In genomic region chr19:52200755-52201391, GRCh38 we compare ENCODE assay signal across 7 cellular contexts. TPM values are rescaled to one million over a fixed set of nuclear protein-coding genes. Genes with fewer than 3 reads are reported as not detected.
A peak's percentile ranks its signal among the peaks of the same experiment; 100 is the strongest.
DNase-seq lines count a peak whose midpoint lies in the region; ATAC-seq and TF ChIP-seq lines count a peak whose summit lies in the region.
"Not testable (repeated sequence)": the region's sequence is repeated elsewhere in the genome, so short reads cannot be mapped to it uniquely, and the experiment has no call there.

No MANE protein-coding gene starts in this region.

- ATAC-seq in gastrocnemius medialis, result not testable (repeated sequence)

- H3K23ac ChIP-seq in mesenchymal stem cell (ENCODE audit: low read length in 2 of 2), result not testable (repeated sequence)

- not testable (repeated sequence) for H2AFZ ChIP-seq in GM23248; mesenchymal stem cell (ENCODE audit: low read depth, low read length)

- H2BK15ac ChIP-seq in mesenchymal stem cell (ENCODE audit: low read depth, poor library complexity, severe bottlenecking), result not testable (repeated sequence)

- H2AK5ac ChIP-seq in mesenchymal stem cell (ENCODE audit: low read length, severe bottlenecking), result not testable (repeated sequence)

- H3K9me3 ChIP-seq in GM23248 (ENCODE audit: low read depth); ascending aorta; cardiac muscle cell (ENCODE audit: low read depth); mesenchymal stem cell (ENCODE audit: control insufficient read depth, low read length); gastrocnemius medialis; subcutaneous abdominal adipose tissue (ENCODE audit: control insufficient read depth in 5 of 5, low read length in 5 of 5): not testable (repeated sequence)

- H4K91ac ChIP-seq in mesenchymal stem cell (ENCODE audit: low read length), result peak overlapping the region; percentile 22

- DNase-seq in GM23248; ascending aorta (ENCODE audit: low spot score in 2 of 2); epithelial cell of prostate (ENCODE audit: low read depth, low spot score); cardiac muscle cell (ENCODE audit: low read depth in 1 of 2, low spot score in 1 of 2); mesenchymal stem cell; gastrocnemius medialis: not testable (repeated sequence)

- TF ChIP-seq POLR2A in gastrocnemius medialis (IDR thresholded peaks at IDR 0.05), result not testable (repeated sequence)

- peak overlapping the region; percentile 49 for H3K9ac ChIP-seq in GM23248
- H3K9ac ChIP-seq in mesenchymal stem cell (ENCODE audit: low read length), result peak overlapping the region; percentile 79
- peak overlapping the region in 2 of 5 donors; percentile 23 to 27 for H3K9ac ChIP-seq in subcutaneous abdominal adipose tissue (ENCODE audit: low read length in 5 of 5)

- H3K4me1 ChIP-seq in GM23248 (ENCODE audit: insufficient read depth) (peaks cover 16% of the 10 kb centered on the region), ascending aorta (peaks cover 13 to 18% of the 10 kb centered on the region in 2 donors), gastrocnemius medialis (peaks cover 36 to 74% of the 10 kb centered on the region in 2 donors), subcutaneous abdominal adipose tissue (ENCODE audit: control insufficient read depth in 5 of 5, insufficient read depth in 5 of 5, low read length in 5 of 5) (peaks cover 6 to 25% (median 24%) of the 10 kb centered on the region in 5 donors)
- H3K4me1 ChIP-seq in cardiac muscle cell (ENCODE audit: low read depth); mesenchymal stem cell (ENCODE audit: control insufficient read depth, insufficient read depth, low read depth, low read length): not testable (repeated sequence)

- peaks cover 10% of the 10 kb centered on the region for H4K20me1 ChIP-seq in GM23248 (ENCODE audit: insufficient read depth)

- not testable (repeated sequence) for TF ChIP-seq CTCF in ascending aorta (IDR thresholded peaks at IDR 0.05); cardiac muscle cell (IDR thresholded peaks at IDR 0.05; ENCODE audit: low read depth, low read length); gastrocnemius medialis (IDR thresholded peaks at IDR 0.05 in 4 of 5, conservative IDR thresholded peaks at IDR 0.05 in 1 of 5)

- WGBS in GM23248 (ENCODE audit: low coverage in 1 of 2, low lambda C conversion rate in 2 of 2, missing lambda C conversion rate in 2 of 2), 2 experiments, result 72 to 75% methylated on average over 17 of the region's 17 CpGs
- 90% methylated on average over 17 of the region's 17 CpGs for WGBS in mesenchymal stem cell

- peaks cover 25% of the 10 kb centered on the region for H3K36me3 ChIP-seq in GM23248 (ENCODE audit: low read depth)
- peaks cover 51 to 54% of the 10 kb centered on the region in 2 donors for H3K36me3 ChIP-seq in ascending aorta
- H3K36me3 ChIP-seq in cardiac muscle cell, result peaks cover 50% of the 10 kb centered on the region
- H3K36me3 ChIP-seq in mesenchymal stem cell (ENCODE audit: control insufficient read depth in 1 of 2, insufficient read depth in 2 of 2, low read depth in 1 of 2, low read length in 2 of 2), result peaks cover 53 to 78% of the 10 kb centered on the region in 2 experiments
- H3K36me3 ChIP-seq in gastrocnemius medialis, result peaks cover 0 to 52% of the 10 kb centered on the region in 2 donors
- H3K36me3 ChIP-seq in subcutaneous abdominal adipose tissue (ENCODE audit: control insufficient read depth in 5 of 5, insufficient read depth in 5 of 5, low read length in 5 of 5), result peaks cover 30 to 77% (median 67%) of the 10 kb centered on the region in 5 donors

- H3K4me3 ChIP-seq in GM23248; cardiac muscle cell; gastrocnemius medialis; subcutaneous abdominal adipose tissue (ENCODE audit: low read depth in 1 of 5, low read length in 5 of 5): not testable (repeated sequence)
- peak overlapping the region in 1 of 2 donors; percentile 11 for H3K4me3 ChIP-seq in ascending aorta
- peak overlapping the region in 1 of 2 experiments; percentile 3 for H3K4me3 ChIP-seq in mesenchymal stem cell (ENCODE audit: insufficient read depth in 1 of 2, low read depth in 1 of 2, low read length in 2 of 2)

- not testable (repeated sequence) for H3K27me3 ChIP-seq in GM23248 (replicated peaks; ENCODE audit: insufficient read depth); ascending aorta; cardiac muscle cell; mesenchymal stem cell (ENCODE audit: control insufficient read depth in 1 of 2, insufficient read depth in 1 of 2, low read length in 2 of 2); gastrocnemius medialis; subcutaneous abdominal adipose tissue (ENCODE audit: control insufficient read depth in 5 of 5, insufficient read depth in 4 of 5, low read length in 5 of 5)

- peaks cover 24% of the 10 kb centered on the region for H3K79me1 ChIP-seq in mesenchymal stem cell (replicated peaks; ENCODE audit: low read length, poor library complexity, severe bottlenecking)

- not testable (repeated sequence) for H2BK12ac ChIP-seq in mesenchymal stem cell (ENCODE audit: low read length in 2 of 2)

- in situ Hi-C loops in GM23248 (cut with MboI); gastrocnemius medialis (cut with MboI; ENCODE audit: low sequenced_read_pairs in 4 of 4): not testable (repeated sequence)

- H3K4ac ChIP-seq in mesenchymal stem cell (ENCODE audit: low read depth in 1 of 2, low read length in 2 of 2), result not testable (repeated sequence)

- not testable (repeated sequence) for H3K18ac ChIP-seq in mesenchymal stem cell (ENCODE audit: low read depth in 1 of 2, low read length in 2 of 2)

- H3K9me2 ChIP-seq in GM23248 (ENCODE audit: insufficient read depth), result not testable (repeated sequence)

- not testable (repeated sequence) for H3K14ac ChIP-seq in mesenchymal stem cell (ENCODE audit: low read length in 2 of 2)

- peaks cover 98% of the 10 kb centered on the region for H3K79me2 ChIP-seq in GM23248 (ENCODE audit: insufficient read depth)

- H4K8ac ChIP-seq in mesenchymal stem cell (ENCODE audit: low read length), result not testable (repeated sequence)

- H2BK5ac ChIP-seq in mesenchymal stem cell (ENCODE audit: low read depth, low read length, poor library complexity, severe bottlenecking), result not testable (repeated sequence)

- H3K27ac ChIP-seq in GM23248 (peak overlapping the region; percentile 74), ascending aorta (peak overlapping the region; percentile 78 to 90), epithelial cell of prostate (peak overlapping the region; percentile 66), cardiac muscle cell (peak overlapping the region; percentile 68), mesenchymal stem cell (ENCODE audit: low read length, poor library complexity, severe bottlenecking) (peak overlapping the region; percentile 21), gastrocnemius medialis (peak overlapping the region; percentile 92 to 99 (median 94)), subcutaneous abdominal adipose tissue (ENCODE audit: low read depth, low read length) (peak overlapping the region; percentile 78)

- intact Hi-C loops in ascending aorta (cut with DNase I) (loop anchor here (1.0 kb wide), 1 partner anchor 12 kb away; no protein-coding TSS in a partner anchor), gastrocnemius medialis (cut with DNase I; ENCODE audit: low total_unique reads) (loop anchor here (1.0 kb wide), 1 partner anchor 12 kb away; no protein-coding TSS in a partner anchor)

- not testable (repeated sequence) for H2BK120ac ChIP-seq in mesenchymal stem cell (ENCODE audit: low read depth, low read length)

- H3F3A ChIP-seq in GM23248 (ENCODE audit: insufficient read depth), result peaks cover 47% of the 10 kb centered on the region

- H3K4me2 ChIP-seq in GM23248 (ENCODE audit: unreplicated experiment), result peak overlapping the region; percentile 67
- H3K4me2 ChIP-seq in mesenchymal stem cell (ENCODE audit: low read length, poor library complexity, severe bottlenecking), result not testable (repeated sequence)

RNA-seq across cellular contexts. Expression of gene PPP2R1A, which starts 11.0 kb away (rescaled TPM):
- 191 and 248 TPM in 2 replicates for total RNA-seq in GM23248 (2014; rRNA removed; shearing (Covaris generic))
- polyA plus RNA-seq in GM23248 (2016; fragmentation: Nextera tagmentation; extraction: Ambion mirVana), result 277 and 279 TPM in 2 replicates
- 215 TPM for total RNA-seq in ascending aorta
- 641 and 821 TPM in 2 replicates for total RNA-seq in cardiac muscle cell
- polyA plus RNA-seq in cardiac muscle cell, result 724 and 813 TPM in 2 replicates
- polyA plus RNA-seq in mesenchymal stem cell (2013, experiment 1 of 2), result 105 TPM
- polyA plus RNA-seq in mesenchymal stem cell (2013, experiment 2 of 2), result 103 TPM
- total RNA-seq in gastrocnemius medialis, result 100 to 1,000 TPM; 263 to 302 (median 290) TPM

RNA-seq across cellular contexts. Expression of gene ZNF836, which starts 29.5 kb away (rescaled TPM):
- total RNA-seq in GM23248 (2014; rRNA removed; shearing (Covaris generic)), result 2.8 and 11.7 TPM in 2 replicates
- 3.3 and 3.8 TPM in 2 replicates for polyA plus RNA-seq in GM23248 (2016; fragmentation: Nextera tagmentation; extraction: Ambion mirVana)
- 2.8 TPM for total RNA-seq in ascending aorta
- total RNA-seq in cardiac muscle cell, result 9.4 and 13.1 TPM in 2 replicates
- polyA plus RNA-seq in cardiac muscle cell, result 7.3 and 10.8 TPM in 2 replicates
- polyA plus RNA-seq in mesenchymal stem cell (2013, experiment 1 of 2), result 9.6 TPM
- 9.7 TPM for polyA plus RNA-seq in mesenchymal stem cell (2013, experiment 2 of 2)
- total RNA-seq in gastrocnemius medialis, result 1 to 10 TPM; 1.2 to 4.9 (median 2.3) TPM

Comparison
In these comparisons a context has a peak if more than half of its experiments do, and no peak if none do; other contexts are left out.
1. H3K27ac ChIP-seq: peak in every context shown above with its lines; median percentile 94 in gastrocnemius medialis; 84 in ascending aorta; 78 in subcutaneous abdominal adipose tissue; 74 in GM23248; 68 in cardiac muscle cell; 66 in epithelial cell of prostate; 21 in mesenchymal stem cell.